12 cellular contexts compared by ENCODE assay signal in genomic region chr9:136657975-136658848, GRCh38. TPM values are rescaled to one million over a fixed set of nuclear protein-coding genes. Genes with fewer than 3 reads are reported as not detected.
DNase-seq lines count a peak whose midpoint lies in the region; ATAC-seq and TF ChIP-seq lines count a peak whose summit lies in the region.
"Had no signal": no experiment of that assay in that cellular context is flagged by ENCODE, and none has a peak within 500 bp of the region (broad histone marks: within the 10 kb centered on the region; RNA-seq: fewer than 3 reads in every experiment).

No MANE protein-coding gene starts in this region.

- no peak for TF ChIP-seq CTCF in Loucy (conservative IDR thresholded peaks at IDR 0.05; ENCODE audit: low read length)
- TF ChIP-seq CTCF in psoas muscle (IDR thresholded peaks at IDR 0.05), result no peak

- no peak overlapping the region for H3K4me3 Mint-ChIP-seq in activated CD4-positive, alpha-beta T cell treated with anti-CD3 and anti-CD28 coated beads for 36 hours

- H3K27ac ChIP-seq in BLaER1 (peak overlapping the region; percentile 93), right cardiac atrium (ENCODE audit: low read length) (peak overlapping the region; percentile 83), psoas muscle (peak overlapping the region; percentile 76)
- H3K27ac ChIP-seq: SK-N-MC, VCaP had no signal

- POLR2A ChIA-PET in activated CD4-positive, alpha-beta T cell treated with anti-CD3 and anti-CD28 coated beads for 36 hours (lab: Charles Lee), result no interaction called here

- no peaks in the 10 kb centered on the region for H3K9me3 Mint-ChIP-seq in activated CD4-positive, alpha-beta T cell treated with anti-CD3 and anti-CD28 coated beads for 36 hours (ENCODE audit: low read depth)

- DNase-seq in right cardiac atrium (peak; percentile 31 to 68 (median 65)), psoas muscle (peak in 1 of 2 donors; percentile 14), islet precursor cell (no peak), iPS-NIHi7 (ENCODE audit: extremely low spot score) (no peak)
- DNase-seq in activated CD4-positive, CD25-positive, alpha-beta regulatory T cell (lab: John Stamatoyannopoulos, UW), result no peak
- no peak for DNase-seq in activated CD4-positive, alpha-beta T cell treated with anti-CD3 and anti-CD28 coated beads for 36 hours
- DNase-seq: activated CD8-positive, alpha-beta memory T cell treated with anti-CD3 and anti-CD28 coated beads, Interleukin-2, amount 50 U/mL, for 4 hours; DMS79 treated with DMSO at 0.1 percent for 48 hours had no signal

- 0 out of 2 replicates have a peak, but pooled peaks cover 3% of the 10 kb centered on the region for H3K36me3 ChIP-seq in BLaER1
- no peaks in the 10 kb centered on the region for H3K36me3 ChIP-seq in Loucy (ENCODE audit: insufficient read depth, low read length)
- no peaks in the 10 kb centered on the region for H3K36me3 ChIP-seq in psoas muscle (ENCODE audit: insufficient read depth in 1 of 2, low read depth in 1 of 2)

- no peaks in the 10 kb centered on the region for H3K79me2 ChIP-seq in Loucy (ENCODE audit: insufficient read depth, low read length)

- H3K9me3 ChIP-seq in BLaER1, result no peaks in the 10 kb centered on the region
- no peaks in the 10 kb centered on the region for H3K9me3 ChIP-seq in Loucy (ENCODE audit: insufficient read depth, low read depth, low read length)
- H3K9me3 ChIP-seq in right cardiac atrium (ENCODE audit: control insufficient read depth, low read length), result no peaks in the 10 kb centered on the region
- H3K9me3 ChIP-seq in psoas muscle, result no peaks in the 10 kb centered on the region

- CTCF ChIA-PET in activated CD4-positive, alpha-beta T cell treated with anti-CD3 and anti-CD28 coated beads for 36 hours (lab: Charles Lee), result interaction anchor here (0.8 kb wide), 1 partner anchor 173 kb away, joined by 3 read pairs; no protein-coding TSS in a partner anchor

- no peaks in the 10 kb centered on the region for H3F3A ChIP-seq in Loucy (ENCODE audit: low read depth)

- WGBS in right cardiac atrium, result 54% methylated on average over 31 of the region's 31 CpGs
- 55 to 73% (median 61%) methylated on average over 30 to 31 of the region's 31 CpGs for WGBS in psoas muscle, 3 donors

- ATAC-seq in right cardiac atrium (no peak), psoas muscle (no peak)
- no peak for ATAC-seq in activated CD4-positive, alpha-beta T cell treated with anti-CD3 and anti-CD28 coated beads for 36 hours

- peaks cover 99% of the 10 kb centered on the region for H3K4me1 ChIP-seq in BLaER1
- H3K4me1 ChIP-seq in Loucy (ENCODE audit: insufficient read depth, low read length, poor library complexity, severe bottlenecking), result peaks cover 29% of the 10 kb centered on the region
- H3K4me1 ChIP-seq in right cardiac atrium (ENCODE audit: control insufficient read depth, insufficient read depth, low read length), result no peaks in the 10 kb centered on the region
- H3K4me1 ChIP-seq in psoas muscle, result no peaks in the 10 kb centered on the region

- H3K9ac ChIP-seq in BLaER1 (peak overlapping the region; percentile 87), Loucy (ENCODE audit: low read depth, low read length, poor library complexity, severe bottlenecking) (no peak overlapping the region)

- no peaks in the 10 kb centered on the region for H3K36me3 Mint-ChIP-seq in activated CD4-positive, alpha-beta T cell treated with anti-CD3 and anti-CD28 coated beads for 36 hours (ENCODE audit: low read depth)

- H4K20me1 ChIP-seq in BLaER1 (no peaks in the 10 kb centered on the region), Loucy (ENCODE audit: insufficient read depth, low read length, poor library complexity, severe bottlenecking) (no peaks in the 10 kb centered on the region)

- H3K4me3 ChIP-seq in BLaER1 (peak overlapping the region; percentile 69), Loucy (ENCODE audit: low read length, poor library complexity, severe bottlenecking) (no peak overlapping the region), right cardiac atrium (ENCODE audit: low read length) (peak overlapping the region; percentile 22), psoas muscle (peak overlapping the region; percentile 70)
- H3K4me3 ChIP-seq: SK-N-MC had no signal

- no peak overlapping the region for H2AFZ ChIP-seq in Loucy (ENCODE audit: low read length)

- intact Hi-C loops in right cardiac atrium (cut with DNase I), result no loop called here
- intact Hi-C loops in psoas muscle (cut with DNase I), result no loop called here
- intact Hi-C loops in activated CD4-positive, alpha-beta T cell treated with anti-CD3 and anti-CD28 coated beads for 36 hours (cut with DNase I, micrococcal nuclease), result no loop called here

- peak overlapping the region; percentile 99 for H3K4me2 ChIP-seq in BLaER1
- H3K4me2 ChIP-seq in Loucy (ENCODE audit: low read depth, low read length, poor library complexity, severe bottlenecking), result peak overlapping the region; percentile 15

- peaks cover 11% of the 10 kb centered on the region for H3K4me1 Mint-ChIP-seq in activated CD4-positive, alpha-beta T cell treated with anti-CD3 and anti-CD28 coated beads for 36 hours

- H3K27me3 ChIP-seq in BLaER1, result peaks cover 18% of the 10 kb centered on the region; the same call in 1 of the 2 replicates
- no peaks in the 10 kb centered on the region for H3K27me3 ChIP-seq in Loucy (ENCODE audit: insufficient read depth, low read length, poor library complexity, severe bottlenecking)
- H3K27me3 ChIP-seq in right cardiac atrium (ENCODE audit: control insufficient read depth, insufficient read depth), result no peaks in the 10 kb centered on the region
- H3K27me3 ChIP-seq in psoas muscle (ENCODE audit: insufficient read depth in 3 of 3, low read length in 2 of 3), result peaks cover 0 to 49% (median 3%) of the 10 kb centered on the region in 3 donors

- H3K9me2 ChIP-seq in Loucy (replicated peaks; ENCODE audit: low read depth, low read length), result no peaks in the 10 kb centered on the region

- H3K27ac Mint-ChIP-seq in activated CD4-positive, alpha-beta T cell treated with anti-CD3 and anti-CD28 coated beads for 36 hours, result no peak overlapping the region

- H3K27me3 Mint-ChIP-seq in activated CD4-positive, alpha-beta T cell treated with anti-CD3 and anti-CD28 coated beads for 36 hours, result peaks cover 24% of the 10 kb centered on the region

RNA-seq across cellular contexts. Expression of gene EGFL7, which starts 4.5 kb away (rescaled TPM):
- total RNA-seq in right cardiac atrium (100 to 1,000 TPM in 1 of 4 donors, 10 to 100 TPM in 3; 73.3 to 148 (median 83.0) TPM), psoas muscle (10 to 100 TPM; 47.0 to 55.3 (median 48.8) TPM)
- polyA plus RNA-seq in right cardiac atrium (113 TPM), psoas muscle (10 to 100 TPM; 34.7 to 73.4 (median 48.4) TPM)
- total RNA-seq in activated CD4-positive, alpha-beta T cell treated with anti-CD3 and anti-CD28 coated beads for 36 hours, result 1 to 10 TPM; 1.2 to 1.4 TPM

RNA-seq across cellular contexts. Expression of gene AGPAT2, which starts 29.0 kb away (rescaled TPM):
- total RNA-seq in right cardiac atrium, result 10 to 100 TPM; 63.0 to 92.0 (median 70.2) TPM
- 149 TPM for polyA plus RNA-seq in right cardiac atrium
- 10 to 100 TPM; 15.5 to 46.3 (median 31.5) TPM for total RNA-seq in psoas muscle
- polyA plus RNA-seq in psoas muscle, result 10 to 100 TPM; 25.9 to 66.5 (median 46.8) TPM
- total RNA-seq in activated CD4-positive, alpha-beta T cell treated with anti-CD3 and anti-CD28 coated beads for 36 hours, result 10 to 100 TPM in 1 of 2 experiments, 1 to 10 TPM in 1; 9.0 to 10.4 TPM

RNA-seq across cellular contexts. Expression of gene DIPK1B, which starts 54.2 kb away (rescaled TPM):
- total RNA-seq in right cardiac atrium (10 to 100 TPM; 34.2 to 40.8 (median 36.4) TPM), psoas muscle (1 to 10 TPM; 1.4 to 2.7 (median 2.3) TPM)
- polyA plus RNA-seq in right cardiac atrium (42.7 TPM), psoas muscle (1 to 10 TPM; 2.2 to 5.3 (median 3.5) TPM)
- total RNA-seq in activated CD4-positive, alpha-beta T cell treated with anti-CD3 and anti-CD28 coated beads for 36 hours, result under 1 TPM; 0.21 to 0.25 TPM

Comparison
In these comparisons a context has a peak if more than half of its experiments do, and no peak if none do; other contexts are left out.
1. DNase-seq: peak in right cardiac atrium (3 of 3); none in activated CD4-positive, CD25-positive, alpha-beta regulatory T cell (0 of 4), islet precursor cell (single experiment), iPS-NIHi7 (single experiment) and activated CD4-positive, alpha-beta T cell treated with anti-CD3 and anti-CD28 coated beads for 36 hours (single experiment).
2. RNA of gene EGFL7, which starts 4.5 kb away (total RNA-seq): 73.3 to 148 TPM in right cardiac atrium and 47.0 to 55.3 TPM in psoas muscle; 1.2 to 1.4 TPM in activated CD4-positive, alpha-beta T cell treated with anti-CD3 and anti-CD28 coated beads for 36 hours; every median in the first group is over 10 times any median in the second.
3. RNA of gene DIPK1B, which starts 54.2 kb away (total RNA-seq): 34.2 to 40.8 TPM in right cardiac atrium; 1.4 to 2.7 TPM in psoas muscle and 0.21 to 0.25 TPM in activated CD4-positive, alpha-beta T cell treated with anti-CD3 and anti-CD28 coated beads for 36 hours; every median in the first group is over 4 times any median in the second.
4. Peak in every context shown above with its lines, with median percentiles within 50 percentile points of each other: H3K27ac ChIP-seq.